ENCODE assay signal across 32 cellular contexts in genomic region chr16:78224342-78224741, GRCh38.
"Had no signal": no experiment of that assay in that cellular context is flagged by ENCODE, and none has a peak within 500 bp of the region (broad histone marks: within the 10 kb centered on the region; RNA-seq: fewer than 3 reads in every experiment).

No MANE protein-coding gene starts in this region.

- H3K27ac ChIP-seq: ascending aorta, breast epithelium, WERI-Rb-1 had no signal

- H3K4me1 ChIP-seq: ascending aorta, breast epithelium had no signal

- H3K4me1 Mint-ChIP-seq: activated B cell treated with CpG ODN at 0.5 μM for 24 hours; activated CD4-positive, alpha-beta T cell treated with anti-CD3 and anti-CD28 coated beads, Interleukin-2, amount 10 ng/mL, durations not matched to agents 24 days and 14 days; activated naive CD4-positive, alpha-beta T cell treated with anti-CD3 and anti-CD28 coated beads, Interleukin-2, amount 10 ng/mL, durations not matched to agents 7 days and 5 days; activated naive CD4-positive, alpha-beta T cell treated with anti-CD3 and anti-CD28 coated beads, Interleukin-2, amount 50 U/mL, for 24 hours; activated naive CD8-positive, alpha-beta T cell treated with anti-CD3 and anti-CD28 coated beads, Interleukin-2, amount 10 ng/mL, durations not matched to agents 7 days and 5 days; activated naive CD8-positive, alpha-beta T cell treated with anti-CD3 and anti-CD28 coated beads, Interleukin-2, amount 50 U/mL, for 24 hours; activated T-helper 17 cell treated with anti-CD3 and anti-CD28 coated beads, Interleukin-2, amount 50 U/mL, for 72 hours; T-cell had no signal

- H3K9me3 ChIP-seq: ascending aorta, breast epithelium had no signal

- DNase-seq: activated B cell treated with CpG ODN at 0.5 μM for 24 hours; activated CD4-positive, alpha-beta memory T cell treated with anti-CD3 and anti-CD28 coated beads for 36 hours; activated CD4-positive, alpha-beta T cell treated with anti-CD3 and anti-CD28 coated beads for 4 hours; activated CD4-positive, alpha-beta T cell treated with anti-CD3 and anti-CD28 coated beads, Interleukin-2, amount 10 ng/mL, durations not matched to agents 24 days and 14 days; activated CD4-positive, alpha-beta T cell treated with anti-CD3 and anti-CD28 coated beads, Interleukin-2, amount 50 U/mL, for 1 hour; activated CD4-positive, alpha-beta T cell treated with anti-CD3 and anti-CD28 coated beads, Interleukin-2, amount 50 U/mL, for 4 hours; activated CD4-positive, CD25-positive, alpha-beta regulatory T cell treated with anti-CD3 and anti-CD28 coated beads, Interleukin-2, amount 50 U/mL, for 72 hours; activated CD8-positive, alpha-beta memory T cell treated with anti-CD3 and anti-CD28 coated beads, Interleukin-2, amount 50 U/mL, for 4 hours; activated CD8-positive, alpha-beta T cell treated with anti-CD3 and anti-CD28 coated beads for 36 hours; activated effector memory CD4-positive, alpha-beta T cell treated with anti-CD3 and anti-CD28 coated beads, Interleukin-2, amount 50 U/mL, for 16 hours; activated naive CD4-positive, alpha-beta T cell treated with anti-CD3 and anti-CD28 coated beads, Interleukin-2, amount 10 ng/mL, durations not matched to agents 7 days and 5 days; activated naive CD4-positive, alpha-beta T cell treated with Interleukin-2 at 50 U/mL for 16 hours; activated naive CD8-positive, alpha-beta T cell treated with anti-CD3 and anti-CD28 coated beads, Interleukin-2, amount 10 ng/mL, durations not matched to agents 7 days and 5 days; activated naive CD8-positive, alpha-beta T cell treated with anti-CD3 and anti-CD28 coated beads, Interleukin-2, amount 50 U/mL, for 24 hours; activated T-cell treated with anti-CD3 and anti-CD28 coated beads for 4 hours; activated T-cell treated with anti-CD3 and anti-CD28 coated beads, Interleukin-2, amount 50 U/mL, for 1 hour; activated T-cell treated with anti-CD3 and anti-CD28 coated beads, Interleukin-2, amount 50 U/mL, for 4 hours; activated T-cell treated with anti-CD3 and anti-CD28 coated beads, Interleukin-2, amount 50 U/mL, for 72 hours; amygdala; anterior cingulate cortex; central memory CD4-positive, alpha-beta T cell; T-cell; T-helper 17 cell; T-helper 9 cell; WERI-Rb-1 had no signal

- H3K4me3 Mint-ChIP-seq: activated B cell treated with CpG ODN at 0.5 μM for 24 hours; activated CD4-positive, alpha-beta memory T cell treated with anti-CD3 and anti-CD28 coated beads for 36 hours; activated CD4-positive, alpha-beta T cell treated with anti-CD3 and anti-CD28 coated beads, Interleukin-2, amount 10 ng/mL, durations not matched to agents 24 days and 14 days; activated CD8-positive, alpha-beta T cell treated with anti-CD3 and anti-CD28 coated beads for 36 hours; activated naive CD4-positive, alpha-beta T cell treated with anti-CD3 and anti-CD28 coated beads, Interleukin-2, amount 10 ng/mL, durations not matched to agents 7 days and 5 days; activated naive CD4-positive, alpha-beta T cell treated with anti-CD3 and anti-CD28 coated beads, Interleukin-2, amount 50 U/mL, for 24 hours; activated naive CD8-positive, alpha-beta T cell; activated naive CD8-positive, alpha-beta T cell treated with anti-CD3 and anti-CD28 coated beads, Interleukin-2, amount 10 ng/mL, durations not matched to agents 7 days and 5 days; activated naive CD8-positive, alpha-beta T cell treated with anti-CD3 and anti-CD28 coated beads, Interleukin-2, amount 50 U/mL, for 24 hours; activated T-cell treated with anti-CD3 and anti-CD28 coated beads, Interleukin-2, amount 50 U/mL, for 4 hours; activated T-cell treated with anti-CD3 and anti-CD28 coated beads, Interleukin-2, amount 50 U/mL, for 72 hours; activated T-helper 1 cell treated with anti-CD3 and anti-CD28 coated beads, Interleukin-12 subunit alpha, Interleukin-12 subunit beta, Interleukin-2, Interleukin-4 antibody, amounts not matched to agents 30 ng/mL and 10 ng/mL and 1 ng/mL, durations not matched to agents 14 hours and 24 hours and 36 hours; activated T-helper 17 cell treated with anti-CD3 and anti-CD28 coated beads, Interleukin-2, amount 50 U/mL, for 72 hours; brain; T-cell; T-helper 17 cell had no signal

- H3K27ac Mint-ChIP-seq: activated B cell treated with CpG ODN at 0.5 μM for 24 hours; activated CD4-positive, alpha-beta memory T cell treated with anti-CD3 and anti-CD28 coated beads for 36 hours; activated CD4-positive, alpha-beta T cell treated with anti-CD3 and anti-CD28 coated beads, Interleukin-2, amount 10 ng/mL, durations not matched to agents 24 days and 14 days; activated CD8-positive, alpha-beta T cell treated with anti-CD3 and anti-CD28 coated beads for 36 hours; activated naive CD4-positive, alpha-beta T cell treated with anti-CD3 and anti-CD28 coated beads, Interleukin-2, amount 10 ng/mL, durations not matched to agents 7 days and 5 days; activated naive CD4-positive, alpha-beta T cell treated with anti-CD3 and anti-CD28 coated beads, Interleukin-2, amount 50 U/mL, for 24 hours; activated naive CD8-positive, alpha-beta T cell; activated naive CD8-positive, alpha-beta T cell treated with anti-CD3 and anti-CD28 coated beads, Interleukin-2, amount 10 ng/mL, durations not matched to agents 7 days and 5 days; activated naive CD8-positive, alpha-beta T cell treated with anti-CD3 and anti-CD28 coated beads, Interleukin-2, amount 50 U/mL, for 24 hours; activated T-cell treated with anti-CD3 and anti-CD28 coated beads, Interleukin-2, amount 50 U/mL, for 72 hours; activated T-helper 1 cell treated with anti-CD3 and anti-CD28 coated beads, Interleukin-12 subunit alpha, Interleukin-12 subunit beta, Interleukin-2, Interleukin-4 antibody, amounts not matched to agents 30 ng/mL and 10 ng/mL and 1 ng/mL, durations not matched to agents 14 hours and 24 hours and 36 hours; activated T-helper 17 cell treated with anti-CD3 and anti-CD28 coated beads, Interleukin-2, amount 50 U/mL, for 72 hours; brain; T-cell; T-helper 17 cell had no signal

- H3K9me3 Mint-ChIP-seq: activated B cell treated with CpG ODN at 0.5 μM for 24 hours; activated CD4-positive, alpha-beta memory T cell treated with anti-CD3 and anti-CD28 coated beads for 36 hours; activated CD4-positive, alpha-beta T cell treated with anti-CD3 and anti-CD28 coated beads, Interleukin-2, amount 10 ng/mL, durations not matched to agents 24 days and 14 days; activated CD8-positive, alpha-beta T cell treated with anti-CD3 and anti-CD28 coated beads for 36 hours; activated naive CD4-positive, alpha-beta T cell treated with anti-CD3 and anti-CD28 coated beads, Interleukin-2, amount 10 ng/mL, durations not matched to agents 7 days and 5 days; activated naive CD4-positive, alpha-beta T cell treated with anti-CD3 and anti-CD28 coated beads, Interleukin-2, amount 50 U/mL, for 24 hours; activated naive CD8-positive, alpha-beta T cell treated with anti-CD3 and anti-CD28 coated beads, Interleukin-2, amount 10 ng/mL, durations not matched to agents 7 days and 5 days; activated naive CD8-positive, alpha-beta T cell treated with anti-CD3 and anti-CD28 coated beads, Interleukin-2, amount 50 U/mL, for 24 hours; activated T-cell treated with anti-CD3 and anti-CD28 coated beads, Interleukin-2, amount 50 U/mL, for 4 hours; activated T-cell treated with anti-CD3 and anti-CD28 coated beads, Interleukin-2, amount 50 U/mL, for 72 hours; activated T-helper 1 cell treated with anti-CD3 and anti-CD28 coated beads, Interleukin-12 subunit alpha, Interleukin-12 subunit beta, Interleukin-2, Interleukin-4 antibody, amounts not matched to agents 30 ng/mL and 10 ng/mL and 1 ng/mL, durations not matched to agents 14 hours and 24 hours and 36 hours; activated T-helper 17 cell treated with anti-CD3 and anti-CD28 coated beads, Interleukin-2, amount 50 U/mL, for 72 hours; brain; T-cell had no signal

- H3K36me3 ChIP-seq: ascending aorta, breast epithelium, WERI-Rb-1 had no signal

- H3K27me3 ChIP-seq: ascending aorta, breast epithelium had no signal

- H3K36me3 Mint-ChIP-seq: activated CD4-positive, alpha-beta memory T cell treated with anti-CD3 and anti-CD28 coated beads for 36 hours; activated naive CD4-positive, alpha-beta T cell treated with anti-CD3 and anti-CD28 coated beads, Interleukin-2, amount 10 ng/mL, durations not matched to agents 7 days and 5 days; activated naive CD4-positive, alpha-beta T cell treated with anti-CD3 and anti-CD28 coated beads, Interleukin-2, amount 50 U/mL, for 24 hours; activated naive CD8-positive, alpha-beta T cell treated with anti-CD3 and anti-CD28 coated beads, Interleukin-2, amount 10 ng/mL, durations not matched to agents 7 days and 5 days; brain had no signal

- H3K4me3 ChIP-seq: ascending aorta, breast epithelium had no signal

- ATAC-seq: activated CD8-positive, alpha-beta T cell treated with anti-CD3 and anti-CD28 coated beads for 36 hours; activated naive CD8-positive, alpha-beta T cell treated with anti-CD3 and anti-CD28 coated beads, Interleukin-2, amount 50 U/mL, for 24 hours; activated T-cell treated with anti-CD3 and anti-CD28 coated beads, Interleukin-2, amount 50 U/mL, for 4 hours; activated T-cell treated with anti-CD3 and anti-CD28 coated beads, Interleukin-2, amount 50 U/mL, for 72 hours; activated T-helper 17 cell treated with anti-CD3 and anti-CD28 coated beads, Interleukin-2, amount 50 U/mL, for 72 hours; T-cell; T-helper 17 cell had no signal

- H3K27me3 Mint-ChIP-seq: activated B cell treated with CpG ODN at 0.5 μM for 24 hours; activated CD4-positive, alpha-beta memory T cell treated with anti-CD3 and anti-CD28 coated beads for 36 hours; activated CD8-positive, alpha-beta T cell treated with anti-CD3 and anti-CD28 coated beads for 36 hours; activated naive CD4-positive, alpha-beta T cell treated with anti-CD3 and anti-CD28 coated beads, Interleukin-2, amount 10 ng/mL, durations not matched to agents 7 days and 5 days; activated naive CD4-positive, alpha-beta T cell treated with anti-CD3 and anti-CD28 coated beads, Interleukin-2, amount 50 U/mL, for 24 hours; activated naive CD8-positive, alpha-beta T cell; activated naive CD8-positive, alpha-beta T cell treated with anti-CD3 and anti-CD28 coated beads, Interleukin-2, amount 10 ng/mL, durations not matched to agents 7 days and 5 days; activated naive CD8-positive, alpha-beta T cell treated with anti-CD3 and anti-CD28 coated beads, Interleukin-2, amount 50 U/mL, for 24 hours; activated T-helper 17 cell treated with anti-CD3 and anti-CD28 coated beads, Interleukin-2, amount 50 U/mL, for 72 hours; T-cell; T-helper 17 cell had no signal
